ENCODE assay signal across 18 cellular contexts in genomic region chr20:24777746-24778145, GRCh38.
"Had no signal": no experiment of that assay in that cellular context is flagged by ENCODE, and none has a peak within 500 bp of the region (broad histone marks: within the 10 kb centered on the region; RNA-seq: fewer than 3 reads in every experiment).

No MANE protein-coding gene starts in this region.

- H3K9me3 ChIP-seq: gastrocnemius medialis, suprapubic skin, transverse colon, uterus had no signal

- H3K27ac Mint-ChIP-seq: activated naive CD4-positive, alpha-beta T cell treated with anti-CD3 and anti-CD28 coated beads, Interleukin-2, amount 50 U/mL, for 24 hours; naive thymus-derived CD4-positive, alpha-beta T cell; stimulated activated naive CD8-positive, alpha-beta T cell treated with anti-CD3 and anti-CD28 coated beads, Interleukin-15, Interleukin-2, amounts not matched to agents 100 ng/mL and 50 ng/mL, for 24 hours had no signal

- ATAC-seq: activated T-cell treated with anti-CD3 and anti-CD28 coated beads, Interleukin-2, amount 50 U/mL, for 4 hours; esophagus mucosa; gastrocnemius medialis; heart left ventricle; left ventricle myocardium superior; naive thymus-derived CD4-positive, alpha-beta T cell had no signal

- H3K36me3 Mint-ChIP-seq: activated naive CD4-positive, alpha-beta T cell treated with anti-CD3 and anti-CD28 coated beads, Interleukin-2, amount 50 U/mL, for 24 hours had no signal

- H3K4me3 ChIP-seq: gastrocnemius medialis, heart left ventricle, suprapubic skin, transverse colon, uterus had no signal

- H3K36me3 ChIP-seq: gastrocnemius medialis, heart left ventricle, suprapubic skin, transverse colon, uterus had no signal

- DNase-seq: activated CD4-positive, alpha-beta T cell treated with anti-CD3 and anti-CD28 coated beads, Interleukin-2, amount 50 U/mL, for 1 hour; activated CD8-positive, alpha-beta memory T cell treated with anti-CD3 and anti-CD28 coated beads, Interleukin-2, amount 50 U/mL, for 4 hours; activated effector memory CD4-positive, alpha-beta T cell treated with anti-CD3 and anti-CD28 coated beads, Interleukin-2, amount 50 U/mL, for 16 hours; activated T-cell treated with anti-CD3 and anti-CD28 coated beads, Interleukin-2, amount 50 U/mL, for 4 hours; effector CD4-positive, alpha-beta T cell; gastrocnemius medialis; heart left ventricle; kidney glomerular epithelial cell; left ventricle myocardium superior; naive thymus-derived CD4-positive, alpha-beta T cell; retina; stimulated activated CD4-positive, alpha-beta T cell treated with anti-CD3 and anti-CD28 coated beads, Interleukin-2, amount 100 ng/mL, for 24 hours; uterus had no signal

- H3K4me3 Mint-ChIP-seq: activated naive CD4-positive, alpha-beta T cell treated with anti-CD3 and anti-CD28 coated beads, Interleukin-2, amount 50 U/mL, for 24 hours; activated T-cell treated with anti-CD3 and anti-CD28 coated beads, Interleukin-2, amount 50 U/mL, for 4 hours; naive thymus-derived CD4-positive, alpha-beta T cell; stimulated activated naive CD8-positive, alpha-beta T cell treated with anti-CD3 and anti-CD28 coated beads, Interleukin-15, Interleukin-2, amounts not matched to agents 100 ng/mL and 50 ng/mL, for 24 hours had no signal

- H3K27me3 ChIP-seq: uterus had no signal

- H3K27ac ChIP-seq: gastrocnemius medialis, heart left ventricle, suprapubic skin, transverse colon, uterus had no signal

- H3K4me1 Mint-ChIP-seq: activated naive CD4-positive, alpha-beta T cell treated with anti-CD3 and anti-CD28 coated beads, Interleukin-2, amount 50 U/mL, for 24 hours had no signal

- H3K4me1 ChIP-seq: gastrocnemius medialis, heart left ventricle, suprapubic skin, transverse colon, uterus had no signal
